Comparison of ENCODE assay signal across 20 cellular contexts in the genomic region with DNA sequence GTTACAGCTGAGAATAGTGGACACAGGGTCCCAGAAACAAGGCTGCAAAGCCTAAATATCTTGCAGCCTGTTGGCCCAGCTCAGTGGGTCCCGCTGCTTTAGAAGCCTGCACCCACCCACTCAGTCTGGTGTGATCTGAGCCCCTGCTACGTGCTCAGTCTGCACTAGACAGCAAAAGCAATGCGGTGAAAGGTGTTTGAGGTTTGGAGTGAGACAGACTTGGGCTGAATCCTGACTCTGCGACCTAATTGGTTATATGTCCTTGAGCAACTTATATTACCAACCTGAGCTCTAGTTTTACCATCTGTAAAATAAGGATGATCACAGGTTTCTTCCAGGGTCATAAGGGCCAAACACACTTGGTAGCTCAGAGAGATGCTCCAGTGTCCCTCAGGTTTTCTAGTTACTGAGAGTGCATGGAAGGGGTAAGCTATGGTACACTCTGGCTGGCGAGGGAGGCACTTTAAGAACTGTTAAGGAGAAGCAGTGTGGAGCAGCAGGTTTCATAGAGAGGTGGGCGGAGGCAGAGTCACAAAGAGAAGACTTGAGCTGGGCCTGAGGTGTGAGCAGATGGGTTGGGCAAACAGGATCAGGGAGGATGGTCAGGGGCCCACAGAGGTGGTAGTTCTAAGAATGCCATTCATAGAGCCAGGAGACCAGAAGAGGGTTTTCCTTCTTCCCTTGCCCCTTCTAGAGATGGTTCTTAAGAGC. TPM values are rescaled to one million over a fixed set of nuclear protein-coding genes. Genes with fewer than 3 reads are reported as not detected.
"Had no signal": no experiment of that assay in that cellular context is flagged by ENCODE, and none has a peak within 500 bp of the region (broad histone marks: within the 10 kb centered on the region; RNA-seq: fewer than 3 reads in every experiment).

No MANE protein-coding gene starts in this region.

- DNase-seq: activated naive CD4-positive, alpha-beta T cell treated with anti-CD3 and anti-CD28 coated beads, Interleukin-2, amount 10 ng/mL, durations not matched to agents 7 days and 5 days; activated T-cell treated with anti-CD3 and anti-CD28 coated beads for 4 hours; colonic mucosa; esophagus squamous epithelium; hippocampal formation; kidney; left ventricle myocardium inferior; naive B cell; stimulated activated CD4-positive, alpha-beta T cell treated with anti-CD3 and anti-CD28 coated beads, Interleukin-15, amount 100 ng/mL, for 24 hours; stimulated activated CD4-positive, alpha-beta T cell treated with anti-CD3 and anti-CD28 coated beads, Interleukin-4, amount 100 ng/mL, for 24 hours; stomach; testis; upper lobe of left lung had no signal

- H3K27ac Mint-ChIP-seq: activated naive CD4-positive, alpha-beta T cell treated with anti-CD3 and anti-CD28 coated beads, Interleukin-2, amount 10 ng/mL, durations not matched to agents 7 days and 5 days; activated T-helper 2 cell treated with anti-CD3 and anti-CD28 coated beads, Interferon-gamma antibody, Interleukin-2, Interleukin-4, amounts not matched to agents 10 μg/mL and 5 μg/mL and 100 μg/mL, durations not matched to agents 14 hours and 24 hours and 36 hours; progenitor cell of endocrine pancreas had no signal

- H3K9me3 Mint-ChIP-seq: activated naive CD4-positive, alpha-beta T cell treated with anti-CD3 and anti-CD28 coated beads, Interleukin-2, amount 10 ng/mL, durations not matched to agents 7 days and 5 days; activated T-helper 2 cell treated with anti-CD3 and anti-CD28 coated beads, Interferon-gamma antibody, Interleukin-2, Interleukin-4, amounts not matched to agents 10 μg/mL and 5 μg/mL and 100 μg/mL, durations not matched to agents 14 hours and 24 hours and 36 hours; naive B cell had no signal

- H3K4me3 Mint-ChIP-seq: activated naive CD4-positive, alpha-beta T cell treated with anti-CD3 and anti-CD28 coated beads, Interleukin-2, amount 10 ng/mL, durations not matched to agents 7 days and 5 days; naive B cell had no signal

- H3K4me1 Mint-ChIP-seq: activated naive CD4-positive, alpha-beta T cell treated with anti-CD3 and anti-CD28 coated beads, Interleukin-2, amount 10 ng/mL, durations not matched to agents 7 days and 5 days; naive B cell had no signal

- H3K36me3 ChIP-seq: cardiac muscle cell, colonic mucosa, SJSA1 had no signal

- H3K27me3 ChIP-seq: cardiac muscle cell, colonic mucosa, esophagus squamous epithelium, neutrophil, right atrium auricular region, SJSA1, stomach, testis, upper lobe of left lung had no signal

- H3K4me3 ChIP-seq: cardiac muscle cell, colonic mucosa, esophagus squamous epithelium, left ventricle myocardium inferior, right atrium auricular region, SJSA1, stomach, testis, upper lobe of left lung had no signal

- H3K27ac ChIP-seq: cardiac muscle cell, colonic mucosa, esophagus squamous epithelium, left ventricle myocardium inferior, neutrophil, right atrium auricular region, SJSA1, stomach, testis, upper lobe of left lung had no signal

- H3K27me3 Mint-ChIP-seq: naive B cell, progenitor cell of endocrine pancreas had no signal

- H3K4me1 ChIP-seq: colonic mucosa, esophagus squamous epithelium, left ventricle myocardium inferior, right atrium auricular region, SJSA1, stomach, upper lobe of left lung had no signal

- H3K9me3 ChIP-seq: colonic mucosa, esophagus squamous epithelium, left ventricle myocardium inferior, neutrophil, right atrium auricular region, SJSA1, stomach, testis, upper lobe of left lung had no signal

RNA-seq across cellular contexts. Expression of a gene that starts 10.1 kb away (rescaled TPM):
- total RNA-seq: mononuclear cell had no signal
